ENCODE assay signal across 8 cellular contexts in genomic region chr15:44663410-44664272, GRCh38. TPM values are rescaled to one million over a fixed set of nuclear protein-coding genes. Genes with fewer than 3 reads are reported as not detected.
DNase-seq lines count a peak whose midpoint lies in the region; ATAC-seq and TF ChIP-seq lines count a peak whose summit lies in the region.

TSS of gene SPG11 (minus strand) at chr15:44663662. CDS start at chr15:44663647, 15 bp downstream.

- CTCF ChIA-PET in Panc1 (lab: Charles Lee): interaction anchor here (0.5 to 2.0 kb wide), 10 partner anchors 13 to 258 kb away, joined by 3 to 51 read pairs (median 4); partner anchors contain the start of genes B2M, PATL2 and TRIM69

- H3K4me1 ChIP-seq in Panc1 (ENCODE audit: control insufficient read depth, insufficient read depth, low read length): peaks cover 15% of the 10 kb centered on the region
- peaks cover 0 to 10% of the 10 kb centered on the region in 2 donors for H3K4me1 ChIP-seq in muscle layer of duodenum (ENCODE audit: control insufficient read depth in 1 of 2, insufficient read depth in 2 of 2, low read length in 2 of 2)

- POLR2A ChIA-PET in Panc1 (lab: Charles Lee): interaction anchor here (0.8 to 2.2 kb wide), 3 partner anchors 49 to 73 kb away, joined by 3 to 11 read pairs (median 4); no protein-coding TSS in a partner anchor

- ATAC-seq in GM21717 (IDR thresholded peaks at IDR 0.05; ENCODE audit: unreplicated experiment): peak; percentile 72
- peak; percentile 98 for ATAC-seq in Panc1
- peak; percentile 98 for ATAC-seq in esophagus mucosa

- TF ChIP-seq CTCF in Panc1 (IDR thresholded peaks at IDR 0.05): peak; percentile 94

- no TSS peak for BruUV-seq in Panc1 (replicated peaks; lab: Mats Ljungman, UMichigan)

- H3K36me3 ChIP-seq in Panc1 (ENCODE audit: control insufficient read depth, insufficient read depth, low read length): peaks cover 5% of the 10 kb centered on the region; the same call in 1 of the 2 replicates
- H3K36me3 ChIP-seq in muscle layer of duodenum (ENCODE audit: control insufficient read depth in 1 of 2, insufficient read depth in 2 of 2, low read length in 2 of 2): peaks cover 7 to 9% of the 10 kb centered on the region in 2 donors

- DNase-seq in DMS79 (lab: John Stamatoyannopoulos, UW): peak; percentile 80
- peak; percentile 95 for DNase-seq in KG1 (lab: John Stamatoyannopoulos, UW)
- peak; percentile 91 for DNase-seq in Panc1 (ENCODE audit: low read depth, low spot score)
- peak; percentile 98 to 99 for DNase-seq in activated T-cell treated with anti-CD3 and anti-CD28 coated beads, Interleukin-2, amount 50 U/mL, for 48 hours
- peak; percentile 92 to 97 for DNase-seq in stimulated activated CD8-positive, alpha-beta memory T cell treated with anti-CD3 and anti-CD28 coated beads, Interleukin-7, amount 100 ng/mL, for 48 hours (ENCODE audit: extremely low read depth in 1 of 2, low read depth in 1 of 2)

- intact Hi-C loops in Panc1 (cut with micrococcal nuclease; ENCODE audit: unreplicated experiment): loop anchor here (5.0 kb wide), 1 partner anchor 74 kb away; the partner anchor contains the start of gene TRIM69

- in situ Hi-C loops in Panc1 (cut with HindIII; ENCODE audit: low pct_unique_long_range_greater_than_20kb, low sequenced_read_pairs): no loop called here

- H3K9me3 ChIP-seq in Panc1 (ENCODE audit: control insufficient read depth, insufficient read depth, low read depth, low read length): no peaks in the 10 kb centered on the region
- no peaks in the 10 kb centered on the region for H3K9me3 ChIP-seq in muscle layer of duodenum (ENCODE audit: control insufficient read depth in 1 of 2, low read length in 2 of 2)

- peak within 1 kb of the TSS; percentile 81 to 97 for H3K4me3 ChIP-seq in Panc1 (ENCODE audit: low read depth in 2 of 2, low read length in 2 of 2)
- peak within 1 kb of the TSS; percentile 90 to 92 for H3K4me3 ChIP-seq in muscle layer of duodenum (ENCODE audit: low read depth in 1 of 2, low read length in 2 of 2)

- peak within 1 kb of the TSS; percentile 98 for H3K27ac ChIP-seq in Panc1 (ENCODE audit: low read length)
- peak within 1 kb of the TSS; percentile 96 for H3K27ac ChIP-seq in muscle layer of duodenum (ENCODE audit: low read length)

- H3K27me3 ChIP-seq in Panc1 (ENCODE audit: control insufficient read depth, insufficient read depth, low read length) (no peaks in the 10 kb centered on the region), muscle layer of duodenum (ENCODE audit: low read depth, low read length) (no peaks in the 10 kb centered on the region)

RNA-seq across cellular contexts. Expression of gene SPG11, which starts in this region (rescaled TPM):
- total RNA-seq in Panc1 (2021; ENCODE audit: unreplicated experiment) (55.0 TPM), esophagus mucosa (57.9 TPM)
- 42.1 TPM for polyA plus RNA-seq in Panc1 (2012; ENCODE audit: insufficient read length)

Comparison
In these comparisons a context has a peak if more than half of its experiments do, and no peak if none do; other contexts are left out.
1. Peak in every context shown above with its lines: DNase-seq, ATAC-seq, H3K4me3 ChIP-seq and H3K27ac ChIP-seq.